ENCODE assay signal across 28 cellular contexts in the genomic region with DNA sequence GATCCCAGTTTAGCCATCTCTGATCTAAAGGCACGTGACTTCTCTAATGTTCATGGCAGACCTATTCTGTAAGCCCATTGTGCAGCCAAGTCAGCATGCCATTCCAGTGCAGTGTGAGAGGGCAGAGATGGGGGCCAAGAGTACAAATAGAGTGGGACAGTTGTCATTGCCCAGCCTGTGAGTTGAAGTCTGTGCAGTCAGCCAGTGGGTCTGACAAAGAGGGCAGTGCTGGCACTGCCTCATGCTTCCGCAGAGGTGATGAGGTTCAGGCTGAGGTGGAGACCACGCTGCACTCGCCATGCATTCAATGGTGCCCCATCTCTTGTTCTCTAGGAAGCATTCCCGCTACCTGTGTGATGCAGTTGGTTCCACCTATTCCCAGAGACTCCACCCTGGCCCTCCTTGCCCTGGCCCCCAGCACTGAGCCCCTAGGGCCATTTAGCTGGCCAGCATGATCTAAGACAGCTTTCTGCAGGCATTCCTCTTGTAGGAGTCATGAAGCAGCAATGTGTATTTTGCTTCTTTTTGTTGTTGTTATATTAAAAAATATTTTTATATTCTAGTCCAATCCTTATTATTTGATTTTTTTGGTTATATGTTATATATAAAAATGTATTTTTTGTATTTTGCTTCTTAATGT. TPM values are rescaled to one million over a fixed set of nuclear protein-coding genes. Genes with fewer than 3 reads are reported as not detected.
DNase-seq lines count a peak whose midpoint lies in the region; ATAC-seq and TF ChIP-seq lines count a peak whose summit lies in the region.
"Had no signal": no experiment of that assay in that cellular context is flagged by ENCODE, and none has a peak within 500 bp of the region (broad histone marks: within the 10 kb centered on the region; RNA-seq: fewer than 3 reads in every experiment).

No MANE protein-coding gene starts in this region.

- H4K8ac ChIP-seq in mesendoderm (ENCODE audit: low read depth, low read length): no peak overlapping the region

- H2BK5ac ChIP-seq in mesendoderm (ENCODE audit: low read length): no peak overlapping the region

- H3K79me1 ChIP-seq in mesendoderm (ENCODE audit: low read length): peaks cover 3% of the 10 kb centered on the region

- no peak overlapping the region for H2AFZ ChIP-seq in smooth muscle cell (ENCODE audit: low read depth)

- no peak overlapping the region for H4K5ac ChIP-seq in mesendoderm (ENCODE audit: low read length)

- H3K27me3 ChIP-seq in mesendoderm (ENCODE audit: insufficient read depth, low read length, poor library complexity) (no peaks in the 10 kb centered on the region), smooth muscle cell (ENCODE audit: low read depth) (no peaks in the 10 kb centered on the region)
- H3K27me3 ChIP-seq: ovary had no signal

- ATAC-seq in Right ventricle myocardium superior (ENCODE audit: poor library complexity): peak; percentile 45
- ATAC-seq: activated naive CD8-positive, alpha-beta T cell treated with anti-CD3 and anti-CD28 coated beads, Interleukin-2, amount 50 U/mL, for 24 hours; activated T-cell treated with anti-CD3 and anti-CD28 coated beads, Interleukin-2, amount 50 U/mL, for 4 hours had no signal

- WGBS in mesendoderm (ENCODE audit: extremely low coverage, insufficient coverage, low lambda C conversion rate): no CpG with 5 or more reads among the region's 5 CpGs
- 90% methylated on average over 5 of the region's 5 CpGs for WGBS in smooth muscle cell (ENCODE audit: low lambda C conversion rate)

- H3K4me1 ChIP-seq in mesendoderm (ENCODE audit: control insufficient read depth, low read depth, low read length) (peaks cover 2% of the 10 kb centered on the region), smooth muscle cell (ENCODE audit: low read depth) (peaks cover 5% of the 10 kb centered on the region)
- H3K4me1 ChIP-seq: Caco-2 had no signal

- peaks cover 62% of the 10 kb centered on the region for H4K20me1 ChIP-seq in smooth muscle cell (ENCODE audit: low read depth)

- H3K9ac ChIP-seq in mesendoderm (ENCODE audit: low read length): no peak overlapping the region
- no peak overlapping the region for H3K9ac ChIP-seq in smooth muscle cell (ENCODE audit: low read depth)
- H3K9ac ChIP-seq: BLaER1 treated with 17β-estradiol and CSF1 and Interleukin-3, amounts not matched to agents 10 nM and 100 nM had no signal

- no peak overlapping the region for H3K4me3 ChIP-seq in mesendoderm (ENCODE audit: low read length)
- H3K4me3 ChIP-seq in smooth muscle cell: no peak overlapping the region
- H3K4me3 ChIP-seq: BLaER1 treated with 17β-estradiol and CSF1 and Interleukin-3, amounts not matched to agents 10 nM and 100 nM; ovary had no signal

- H3F3A ChIP-seq in smooth muscle cell (ENCODE audit: low read depth): peaks cover 8% of the 10 kb centered on the region

- no peak overlapping the region for H3K4me2 ChIP-seq in mesendoderm (ENCODE audit: low read length)
- peak overlapping the region; percentile 39 for H3K4me2 ChIP-seq in smooth muscle cell

- no peak overlapping the region for H3K23ac ChIP-seq in mesendoderm (ENCODE audit: low read length)

- intact Hi-C loops in Right ventricle myocardium superior (cut with DNase I): loop anchor here (5.0 kb wide), 1 partner anchor 45 kb away; no protein-coding TSS in a partner anchor

- H3K18ac ChIP-seq in mesendoderm (ENCODE audit: low read length): no peak overlapping the region

- DNase-seq in ELR (ENCODE audit: low read depth) (peak; percentile 40), Right ventricle myocardium superior (no peak), mesendoderm (peak; percentile 39), smooth muscle cell (lab: John Stamatoyannopoulos, UW; ENCODE audit: unreplicated experiment) (no peak), activated gamma-delta T cell (lab: John Stamatoyannopoulos, UW) (no peak), KG1 (lab: John Stamatoyannopoulos, UW) (no peak), COLO829 (ENCODE audit: low spot score) (no peak)
- DNase-seq: activated B cell treated with CpG ODN at 0.5 μM for 24 hours; activated CD4-positive, alpha-beta T cell treated with anti-CD3 and anti-CD28 coated beads, Interleukin-2, amount 50 U/mL, for 1 hour; activated naive CD8-positive, alpha-beta T cell treated with anti-CD3 and anti-CD28 coated beads, Interleukin-2, amount 50 U/mL, for 24 hours; activated T-cell treated with anti-CD3 and anti-CD28 coated beads, Interleukin-2, amount 50 U/mL, for 4 hours; Caco-2; DMS79; effector CD4-positive, alpha-beta T cell; HCEC 1CT; KBM-7; NCI-H1417; NCI-H2081 treated with DMSO at 0.1 percent for 48 hours; NCI-H345; NCI-H774; ovary; stimulated activated naive CD4-positive, alpha-beta T cell treated with Interleukin-2 at 50 U/mL for 16 hours; T-helper 1 cell had no signal

- TF ChIP-seq CTCF in smooth muscle cell (IDR thresholded peaks at IDR 0.05; ENCODE audit: borderline replicate concordance, insufficient read depth, poor library complexity, severe bottlenecking): no peak

- H3K27ac ChIP-seq in mesendoderm (ENCODE audit: low read depth, low read length) (no peak overlapping the region), smooth muscle cell (ENCODE audit: low read depth) (no peak overlapping the region)
- H3K27ac ChIP-seq: BLaER1 treated with 17β-estradiol and CSF1 and Interleukin-3, amounts not matched to agents 10 nM and 100 nM; ovary had no signal

- no peaks in the 10 kb centered on the region for H3K36me3 ChIP-seq in mesendoderm (ENCODE audit: control insufficient read depth, insufficient read depth, low read length)
- no peaks in the 10 kb centered on the region for H3K36me3 ChIP-seq in smooth muscle cell (ENCODE audit: low read depth)
- H3K36me3 ChIP-seq: ovary had no signal

- H2AK5ac ChIP-seq in mesendoderm (ENCODE audit: low read length): no peak overlapping the region

- no peak overlapping the region for H2BK120ac ChIP-seq in mesendoderm (ENCODE audit: low read depth, low read length)

- no peak overlapping the region for H2BK15ac ChIP-seq in mesendoderm (replicated peaks; ENCODE audit: low read depth)

- H3K4ac ChIP-seq in mesendoderm (ENCODE audit: low read depth, low read length): no peak overlapping the region

- no peak overlapping the region for H3K56ac ChIP-seq in mesendoderm (ENCODE audit: low read length)

- H3K9me3 ChIP-seq in smooth muscle cell (replicated peaks; ENCODE audit: low read depth): no peaks in the 10 kb centered on the region
- H3K9me3 ChIP-seq: Caco-2, ovary had no signal

- H3K79me2 ChIP-seq in mesendoderm (ENCODE audit: control insufficient read depth, insufficient read depth, low read length): no peaks in the 10 kb centered on the region
- peaks cover 8% of the 10 kb centered on the region for H3K79me2 ChIP-seq in smooth muscle cell (ENCODE audit: low read depth)

RNA-seq across cellular contexts. Expression of a gene that starts 3.7 kb away (rescaled TPM):
- total RNA-seq in Right ventricle myocardium superior (368 TPM), smooth muscle cell (33.9 and 60.5 TPM in 2 replicates)
- polyA plus RNA-seq in mesendoderm (2013, experiment 1 of 2): 9.5 TPM
- 7.3 TPM for polyA plus RNA-seq in mesendoderm (2013, experiment 2 of 2)
- polyA plus RNA-seq in smooth muscle cell: 43.0 and 44.9 TPM in 2 replicates

RNA-seq across cellular contexts. Expression of a gene that starts 22.4 kb away (rescaled TPM):
- total RNA-seq in Right ventricle myocardium superior (not detected), smooth muscle cell (not detected in 2 replicates)
- not detected for polyA plus RNA-seq in mesendoderm (2013, experiment 1 of 2)
- polyA plus RNA-seq in mesendoderm (2013, experiment 2 of 2): 0.04 TPM
- polyA plus RNA-seq in smooth muscle cell: 0.86 TPM in 1 of 2 replicates, not detected in the other
- total RNA-seq: activated B cell treated with CpG ODN at 0.5 μM for 24 hours; activated T-cell treated with anti-CD3 and anti-CD28 coated beads, Interleukin-2, amount 50 U/mL, for 4 hours; Caco-2; chondrocyte; epithelial cell of proximal tubule; HT1080; SK-MEL-5 had no signal

Comparison
In these comparisons a context has a peak if more than half of its experiments do, and no peak if none do; other contexts are left out.
1. DNase-seq: peak in ELR (single experiment) and mesendoderm (single experiment); none in Right ventricle myocardium superior (single experiment), smooth muscle cell (single experiment), activated gamma-delta T cell (single experiment), KG1 (single experiment) and COLO829 (single experiment).